1 cellular context compared by ENCODE assay signal in genomic region chr4:56908206-56909082, GRCh38.
TF ChIP-seq lines count a peak whose summit lies in the region.

No MANE protein-coding gene starts in this region.

TF ChIP-seq in H1, 55 proteins besides CTCF, POLR2A, EP300 and RAD21 (continued from another document):
- TF ChIP-seq USF2 (IDR thresholded peaks at IDR 0.05; ENCODE audit: low read length): no peak
- peak; percentile 59 for TF ChIP-seq TBP (IDR thresholded peaks at IDR 0.05; ENCODE audit: low read depth, low read length)
- no peak for TF ChIP-seq SUZ12 (IDR thresholded peaks at IDR 0.05; ENCODE audit: low read length)
- TF ChIP-seq HDAC6 (IDR thresholded peaks at IDR 0.05; ENCODE audit: low read depth, low read length): no peak
- no peak; the same call in none of the 2 replicates for TF ChIP-seq CREB1 (IDR thresholded peaks at IDR 0.05)
- peak; percentile 69 for TF ChIP-seq TAF7 (optimal IDR thresholded peaks at IDR 0.05; ENCODE audit: borderline replicate concordance, low read depth, low read length)
- TF ChIP-seq GABPA (IDR thresholded peaks at IDR 0.05; ENCODE audit: borderline replicate concordance, insufficient read depth, low read length): no peak
- no peak for TF ChIP-seq KDM5A (IDR thresholded peaks at IDR 0.05; ENCODE audit: low read length)
- TF ChIP-seq BACH1 (IDR thresholded peaks at IDR 0.05; ENCODE audit: low read length): no peak
- TF ChIP-seq HDAC2 (IDR thresholded peaks at IDR 0.05; ENCODE audit: borderline replicate concordance in 1 of 2, low read depth in 2 of 2, low read length in 2 of 2): peak in 1 of 2 experiments; percentile 8; a peak in 1 of 4 replicates
- peak; percentile 30; the same call in 1 of the 2 replicates for TF ChIP-seq SIX5 (IDR thresholded peaks at IDR 0.05; ENCODE audit: low read depth, low read length)
- no peak for TF ChIP-seq KDM1A (IDR thresholded peaks at IDR 0.05; ENCODE audit: borderline replicate concordance, low read length)
- TF ChIP-seq POLR2AphosphoS5 (IDR thresholded peaks at IDR 0.05; ENCODE audit: low read depth, low read length): peak; percentile 72
- no peak for TF ChIP-seq EZH2 (IDR thresholded peaks at IDR 0.05; ENCODE audit: low read depth, low read length, severe bottlenecking)
- TF ChIP-seq JUND (IDR thresholded peaks at IDR 0.05; ENCODE audit: low read length): no peak
- no peak for TF ChIP-seq ZNF274 (IDR thresholded peaks at IDR 0.05; ENCODE audit: borderline replicate concordance, extremely low read depth, low read length)
- peak; percentile 23 for TF ChIP-seq KDM4A (IDR thresholded peaks at IDR 0.05; ENCODE audit: low read depth, low read length, severe bottlenecking)
- TF ChIP-seq, protein P1, sequence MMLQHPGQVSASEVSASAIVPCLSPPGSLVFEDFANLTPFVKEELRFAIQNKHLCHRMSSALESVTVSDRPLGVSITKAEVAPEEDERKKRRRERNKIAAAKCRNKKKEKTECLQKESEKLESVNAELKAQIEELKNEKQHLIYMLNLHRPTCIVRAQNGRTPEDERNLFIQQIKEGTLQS (IDR thresholded peaks at IDR 0.05; ENCODE audit: insufficient read depth, low read depth, low read length): no peak
- no peak for TF ChIP-seq RFX5 (IDR thresholded peaks at IDR 0.05; ENCODE audit: borderline replicate concordance, low read depth, low read length)
- TF ChIP-seq SP1 (IDR thresholded peaks at IDR 0.05; ENCODE audit: low read depth, low read length): no peak
- no peak for TF ChIP-seq BCL11A (IDR thresholded peaks at IDR 0.05; ENCODE audit: low read depth in 2 of 2, low read length in 2 of 2)
- no peak for TF ChIP-seq SP2 (IDR thresholded peaks at IDR 0.05; ENCODE audit: low read length)
- TF ChIP-seq RNF2 (IDR thresholded peaks at IDR 0.05; ENCODE audit: borderline replicate concordance, low read depth, low read length, missing control alignments, poor library complexity, severe bottlenecking): no peak
- TF ChIP-seq, protein P2, sequence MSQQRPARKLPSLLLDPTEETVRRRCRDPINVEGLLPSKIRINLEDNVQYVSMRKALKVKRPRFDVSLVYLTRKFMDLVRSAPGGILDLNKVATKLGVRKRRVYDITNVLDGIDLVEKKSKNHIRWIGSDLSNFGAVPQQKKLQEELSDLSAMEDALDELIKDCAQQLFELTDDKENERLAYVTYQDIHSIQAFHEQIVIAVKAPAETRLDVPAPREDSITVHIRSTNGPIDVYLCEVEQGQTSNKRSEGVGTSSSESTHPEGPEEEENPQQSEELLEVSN (IDR thresholded peaks at IDR 0.05): no peak
- TF ChIP-seq PHF8 (conservative IDR thresholded peaks at IDR 0.05; ENCODE audit: low read depth, low read length): peak; percentile 4
- TF ChIP-seq FOSL1 (IDR thresholded peaks at IDR 0.05; ENCODE audit: insufficient read depth, low read depth, low read length): no peak
- TF ChIP-seq SAP30 (IDR thresholded peaks at IDR 0.05; ENCODE audit: insufficient read depth, insufficient replicate concordance, low read length): no peak
- TF ChIP-seq ASH2L (IDR thresholded peaks at IDR 0.05; ENCODE audit: low read length): peak; percentile 8
- no peak for TF ChIP-seq SIRT6 (IDR thresholded peaks at IDR 0.05; ENCODE audit: low read length)
- TF ChIP-seq CEBPB (IDR thresholded peaks at IDR 0.05; ENCODE audit: low read depth, low read length): no peak
- TF ChIP-seq, protein P3, sequence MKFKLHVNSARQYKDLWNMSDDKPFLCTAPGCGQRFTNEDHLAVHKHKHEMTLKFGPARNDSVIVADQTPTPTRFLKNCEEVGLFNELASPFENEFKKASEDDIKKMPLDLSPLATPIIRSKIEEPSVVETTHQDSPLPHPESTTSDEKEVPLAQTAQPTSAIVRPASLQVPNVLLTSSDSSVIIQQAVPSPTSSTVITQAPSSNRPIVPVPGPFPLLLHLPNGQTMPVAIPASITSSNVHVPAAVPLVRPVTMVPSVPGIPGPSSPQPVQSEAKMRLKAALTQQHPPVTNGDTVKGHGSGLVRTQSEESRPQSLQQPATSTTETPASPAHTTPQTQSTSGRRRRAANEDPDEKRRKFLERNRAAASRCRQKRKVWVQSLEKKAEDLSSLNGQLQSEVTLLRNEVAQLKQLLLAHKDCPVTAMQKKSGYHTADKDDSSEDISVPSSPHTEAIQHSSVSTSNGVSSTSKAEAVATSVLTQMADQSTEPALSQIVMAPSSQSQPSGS (IDR thresholded peaks at IDR 0.05; ENCODE audit: low read length): no peak
